ENCODE assay signal across 17 cellular contexts in genomic region chr1:243621973-243622372, GRCh38.
"Had no signal": no experiment of that assay in that cellular context is flagged by ENCODE, and none has a peak within 500 bp of the region (broad histone marks: within the 10 kb centered on the region; RNA-seq: fewer than 3 reads in every experiment).

No MANE protein-coding gene starts in this region.

- H2AFZ ChIP-seq: parathyroid adenoma had no signal

- H3K9ac ChIP-seq: parathyroid adenoma had no signal

- ATAC-seq: activated CD8-positive, alpha-beta memory T cell treated with anti-CD3 and anti-CD28 coated beads, Interleukin-2, amount 10 ng/mL, durations not matched to agents 7 days and 5 days; heart left ventricle; stimulated activated effector memory CD8-positive, alpha-beta T cell treated with anti-CD3 and anti-CD28 coated beads, Interleukin-12 subunit alpha, Interleukin-12 subunit beta, amount 100 ng/mL, for 72 hours had no signal

- H3K4me1 ChIP-seq: heart left ventricle, parathyroid adenoma, thyroid gland, vagina had no signal

- H3K36me3 ChIP-seq: thyroid gland had no signal

- DNase-seq: activated CD4-positive, alpha-beta T cell treated with anti-CD3 and anti-CD28 coated beads for 1 hour; activated CD4-positive, alpha-beta T cell treated with anti-CD3 and anti-CD28 coated beads, Interleukin-2, amount 50 U/mL, for 48 hours; activated CD8-positive, alpha-beta memory T cell treated with anti-CD3 and anti-CD28 coated beads, Interleukin-2, amount 10 ng/mL, durations not matched to agents 7 days and 5 days; activated gamma-delta T cell; activated naive CD8-positive, alpha-beta T cell treated with anti-CD3 and anti-CD28 coated beads, Interleukin-2, amount 10 ng/mL, durations not matched to agents 7 days and 5 days; activated T-cell treated with anti-CD3 and anti-CD28 coated beads, Interleukin-2, amount 50 U/mL, for 24 hours; aorta; cortex of kidney; effector CD8-positive, alpha-beta T cell; heart left ventricle; kidney; small intestine; thyroid gland had no signal

- H3K4me3 ChIP-seq: heart left ventricle, thyroid gland, vagina had no signal

- H3K9me3 ChIP-seq: thyroid gland, vagina had no signal

- H3K27me3 ChIP-seq: heart left ventricle, thyroid gland, vagina had no signal

- H3K79me2 ChIP-seq: parathyroid adenoma had no signal

- H3K27ac ChIP-seq: heart left ventricle, parathyroid adenoma, thyroid gland, vagina had no signal

- FAIRE-seq: frontal cortex, kidney, small intestine had no signal
